13 cellular contexts compared by ENCODE assay signal in the genomic region with DNA sequence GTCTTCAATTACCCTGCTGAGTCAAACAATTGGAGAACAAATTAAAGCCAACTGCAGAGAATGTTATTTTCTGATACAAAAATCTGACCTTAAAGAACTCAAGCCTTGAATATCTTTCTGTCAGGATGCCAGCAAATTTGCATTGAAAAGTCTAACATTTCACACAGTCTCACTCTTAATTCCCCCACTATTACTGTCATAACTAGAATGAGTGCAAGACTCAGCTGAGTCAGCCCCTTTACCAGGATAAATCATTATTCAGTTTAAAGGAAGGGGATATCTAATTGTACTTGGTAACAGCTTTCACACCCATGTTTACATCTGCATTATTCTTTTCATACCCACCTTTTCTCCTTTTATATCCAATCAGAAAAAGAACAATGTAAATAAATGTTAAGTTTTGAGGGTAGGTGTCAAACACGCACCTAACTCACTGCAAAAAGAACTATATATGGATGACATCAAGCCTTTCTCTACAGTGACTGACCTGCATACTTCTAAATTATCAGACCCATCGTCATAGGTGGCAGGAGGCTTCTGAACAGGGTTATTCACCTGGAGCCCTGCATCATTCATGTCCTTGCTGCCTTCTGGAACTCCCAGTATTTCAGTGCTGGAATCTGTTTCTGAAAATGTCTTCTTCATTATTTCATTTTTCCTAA.
DNase-seq lines count a peak whose midpoint lies in the region; ATAC-seq and TF ChIP-seq lines count a peak whose summit lies in the region.
"Had no signal": no experiment of that assay in that cellular context is flagged by ENCODE, and none has a peak within 500 bp of the region (broad histone marks: within the 10 kb centered on the region; RNA-seq: fewer than 3 reads in every experiment).

No MANE protein-coding gene starts in this region.

- H3K36me3 ChIP-seq in heart right ventricle: no peaks in the 10 kb centered on the region
- peaks cover 54% of the 10 kb centered on the region for H3K36me3 ChIP-seq in OCI-LY3 (replicated peaks; ENCODE audit: low read depth, low read length)
- no peaks in the 10 kb centered on the region for H3K36me3 ChIP-seq in tibial nerve
- no peaks in the 10 kb centered on the region for H3K36me3 ChIP-seq in CD8-positive, alpha-beta T cell (ENCODE audit: insufficient read depth, low read length)

- peaks cover 19% of the 10 kb centered on the region for H3K27me3 Mint-ChIP-seq in CD8-positive, alpha-beta T cell (ENCODE audit: low read depth)

- DNase-seq in heart right ventricle: no peak
- no peak for DNase-seq in left cardiac atrium
- no peak for DNase-seq in tibial nerve (ENCODE audit: low spot score in 2 of 2)
- DNase-seq in NCI-H510A (lab: John Stamatoyannopoulos, UW): no peak
- no peak for DNase-seq in hypothalamus (lab: John Stamatoyannopoulos, UW)
- no peak for DNase-seq in CD8-positive, alpha-beta T cell
- DNase-seq: activated effector memory CD4-positive, alpha-beta T cell treated with Interleukin-2 at 50 U/mL for 16 hours; kidney; NCI-H2227 treated with DMSO at 0.1 percent for 48 hours; testis had no signal

- peak overlapping the region; percentile 87 for H3K9ac ChIP-seq in OCI-LY3 (ENCODE audit: low read length)

- 77 to 79% methylated on average over 2 of the region's 2 CpGs for WGBS in heart right ventricle, 2 donors
- 82 to 85% methylated on average over 2 of the region's 2 CpGs for WGBS in tibial nerve, 2 donors

- no peaks in the 10 kb centered on the region for H3K27me3 ChIP-seq in heart right ventricle
- H3K27me3 ChIP-seq in OCI-LY3 (ENCODE audit: low read depth, low read length): no peaks in the 10 kb centered on the region
- H3K27me3 ChIP-seq in tibial nerve: no peaks in the 10 kb centered on the region
- no peaks in the 10 kb centered on the region for H3K27me3 ChIP-seq in CD8-positive, alpha-beta T cell (ENCODE audit: insufficient read depth, low read length)
- H3K27me3 ChIP-seq: testis had no signal

- CTCF ChIA-PET in CD8-positive, alpha-beta T cell (lab: Charles Lee): interaction anchor here (1.6 kb wide), 1 partner anchor 57 kb away, joined by 4 read pairs; no protein-coding TSS in a partner anchor

- H3K4me1 ChIP-seq in heart right ventricle (peaks cover 0 to 9% (median 0%) of the 10 kb centered on the region in 9 donors), OCI-LY3 (ENCODE audit: low read length) (peaks cover 82% of the 10 kb centered on the region), tibial nerve (no peaks in the 10 kb centered on the region)
- no peaks in the 10 kb centered on the region for H3K4me1 ChIP-seq in CD8-positive, alpha-beta T cell (ENCODE audit: insufficient read depth, low read length)
- H3K4me1 ChIP-seq: A549, testis had no signal

- H3K9me3 ChIP-seq in heart right ventricle: no peaks in the 10 kb centered on the region
- peaks cover 14% of the 10 kb centered on the region; the same call in 1 of the 2 replicates for H3K9me3 ChIP-seq in OCI-LY3 (ENCODE audit: insufficient read depth, low read length)
- no peaks in the 10 kb centered on the region for H3K9me3 ChIP-seq in tibial nerve
- no peaks in the 10 kb centered on the region for H3K9me3 ChIP-seq in CD8-positive, alpha-beta T cell (ENCODE audit: low read length)
- H3K9me3 ChIP-seq: A549, testis had no signal

- no peak for TF ChIP-seq POLR2A in tibial nerve (IDR thresholded peaks at IDR 0.05)

- no peaks in the 10 kb centered on the region for H4K20me1 ChIP-seq in OCI-LY3 (ENCODE audit: insufficient read depth, low read length)

- no peak for TF ChIP-seq EP300 in tibial nerve (IDR thresholded peaks at IDR 0.05)

- no peak overlapping the region for H2AFZ ChIP-seq in OCI-LY3 (ENCODE audit: low read depth, low read length)

- H3K27ac Mint-ChIP-seq in CD8-positive, alpha-beta T cell: no peak overlapping the region

- peak overlapping the region in 2 of 10 donors; percentile 49 to 86 for H3K27ac ChIP-seq in heart right ventricle
- peak overlapping the region; percentile 86 for H3K27ac ChIP-seq in OCI-LY3 (ENCODE audit: low read length)
- H3K27ac ChIP-seq in tibial nerve: peak overlapping the region in 3 of 4 donors; percentile 5 to 71 (median 55)
- H3K27ac ChIP-seq in CD8-positive, alpha-beta T cell (ENCODE audit: low read depth, low read length): no peak overlapping the region
- H3K27ac ChIP-seq: A549, testis had no signal

- ATAC-seq in heart right ventricle: no peak
- no peak for ATAC-seq in left cardiac atrium
- ATAC-seq in HG02870 (IDR thresholded peaks at IDR 0.05; ENCODE audit: unreplicated experiment): peak; percentile 71
- no peak for ATAC-seq in CD8-positive, alpha-beta T cell
- ATAC-seq: A549 had no signal

- POLR2A ChIA-PET in CD8-positive, alpha-beta T cell (lab: Charles Lee): no interaction called here

- no peak overlapping the region for H3K4me3 Mint-ChIP-seq in CD8-positive, alpha-beta T cell

- H3K4me2 ChIP-seq in OCI-LY3 (ENCODE audit: low read length): peak overlapping the region; percentile 87
- H3K4me2 ChIP-seq: A549 had no signal

- H3K79me2 ChIP-seq in OCI-LY3 (ENCODE audit: low read length): peaks cover 57% of the 10 kb centered on the region

- H3K36me3 Mint-ChIP-seq in CD8-positive, alpha-beta T cell: no peaks in the 10 kb centered on the region

- no peak for TF ChIP-seq CTCF in heart right ventricle (IDR thresholded peaks at IDR 0.05)
- TF ChIP-seq CTCF in OCI-LY3 (IDR thresholded peaks at IDR 0.05; ENCODE audit: low read depth, low read length): no peak
- no peak for TF ChIP-seq CTCF in tibial nerve (IDR thresholded peaks at IDR 0.05)
- TF ChIP-seq CTCF in CD8-positive, alpha-beta T cell (IDR thresholded peaks at IDR 0.05): no peak

- H3K4me3 ChIP-seq in heart right ventricle: peak overlapping the region in 8 of 10 donors; percentile 10 to 60 (median 22)
- H3K4me3 ChIP-seq in OCI-LY3 (ENCODE audit: low read length): peak overlapping the region; percentile 74
- H3K4me3 ChIP-seq in tibial nerve: peak overlapping the region in 2 of 4 donors; percentile 34 to 38
- no peak overlapping the region for H3K4me3 ChIP-seq in CD8-positive, alpha-beta T cell (ENCODE audit: low read depth, low read length)
- H3K4me3 ChIP-seq: A549, testis had no signal

- peaks cover 3% of the 10 kb centered on the region for H3K4me1 Mint-ChIP-seq in CD8-positive, alpha-beta T cell (ENCODE audit: low read depth)

- H3K9me3 Mint-ChIP-seq in CD8-positive, alpha-beta T cell: no peaks in the 10 kb centered on the region

- intact Hi-C loops in heart right ventricle (cut with DNase I): no loop called here
- intact Hi-C loops in left cardiac atrium (cut with DNase I): no loop called here
- intact Hi-C loops in CD8-positive, alpha-beta T cell (cut with DNase I, micrococcal nuclease): no loop called here
